In the genomic region with DNA sequence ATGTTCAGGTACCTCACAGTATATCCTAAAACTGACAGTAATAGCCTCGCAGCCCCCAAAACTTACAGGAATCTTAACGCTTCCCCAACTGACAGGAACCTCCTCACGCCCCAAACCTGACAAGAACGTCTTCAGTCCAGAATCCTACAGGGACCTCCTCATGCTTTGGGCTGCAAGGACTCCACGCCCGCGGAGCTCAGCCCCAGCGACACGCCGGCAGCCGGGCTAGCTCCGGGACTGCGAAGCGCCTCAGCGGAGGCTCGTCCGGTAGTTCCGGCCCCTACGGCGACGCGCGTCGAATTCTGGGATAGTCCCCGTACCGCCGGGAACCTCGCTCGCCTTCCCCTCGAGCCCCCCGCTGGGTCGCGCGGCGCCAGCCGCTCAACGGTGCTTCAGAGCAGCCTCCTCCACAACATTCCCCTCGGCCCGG, we compare ENCODE assay signal across 8 cellular contexts. TPM values are rescaled to one million over a fixed set of nuclear protein-coding genes. Genes with fewer than 3 reads are reported as not detected.
DNase-seq lines count a peak whose midpoint lies in the region; ATAC-seq and TF ChIP-seq lines count a peak whose summit lies in the region.

No MANE protein-coding gene starts in this region.

- H3K9me3 ChIP-seq in HUES6 (ENCODE audit: control insufficient read depth, insufficient read depth, low read depth, low read length) (peaks cover 3% of the 10 kb centered on the region; the same call in 1 of the 2 replicates), mucosa of rectum (ENCODE audit: control insufficient read depth in 2 of 2, low read length in 2 of 2) (no peaks in the 10 kb centered on the region), thoracic aorta (no peaks in the 10 kb centered on the region)

- DNase-seq in G401 (ENCODE audit: low spot score), result peak; percentile 45
- peak; percentile 56 for DNase-seq in activated CD4-positive, CD25-positive, alpha-beta regulatory T cell treated with anti-CD3 and anti-CD28 coated beads, Interleukin-2, amount 50 U/mL, for 72 hours
- peak; percentile 42 for DNase-seq in epithelial cell of esophagus (ENCODE audit: low read depth)
- DNase-seq in thoracic aorta (ENCODE audit: low spot score), result no peak
- no peak for DNase-seq in epidermal melanocyte (ENCODE audit: insufficient read length, low spot score)

- H3K36me3 ChIP-seq in HUES6 (ENCODE audit: control insufficient read depth, insufficient read depth, low read length) (peaks cover 21% of the 10 kb centered on the region), mucosa of rectum (ENCODE audit: control insufficient read depth in 2 of 2, insufficient read depth in 2 of 2, low read length in 2 of 2) (peaks cover 2 to 11% of the 10 kb centered on the region in 2 donors), thoracic aorta (no peaks in the 10 kb centered on the region)

- TF ChIP-seq CTCF in epithelial cell of esophagus (IDR thresholded peaks at IDR 0.05; ENCODE audit: insufficient read depth, low read depth, low read length, missing control alignments) (no peak), thoracic aorta (IDR thresholded peaks at IDR 0.05) (no peak)

- peak overlapping the region; percentile 94 for H3K9ac ChIP-seq in HUES6 (ENCODE audit: low read length)
- peak overlapping the region; percentile 79 to 85 for H3K9ac ChIP-seq in mucosa of rectum (ENCODE audit: low read depth in 1 of 2, low read length in 2 of 2)

- peak overlapping the region; percentile 94 for H3K27ac ChIP-seq in HUES6 (ENCODE audit: low read depth, low read length)
- H3K27ac ChIP-seq in mucosa of rectum (ENCODE audit: low read depth in 2 of 2, low read length in 2 of 2), result peak overlapping the region; percentile 91 to 93
- H3K27ac ChIP-seq in thoracic aorta, result peak overlapping the region; percentile 94 to 97

- in situ Hi-C loops in G401 (cut with HindIII; ENCODE audit: low sequenced_read_pairs), result no loop called here

- H3K4me1 ChIP-seq in HUES6 (ENCODE audit: control insufficient read depth, insufficient read depth, low read length) (peaks cover 14% of the 10 kb centered on the region), mucosa of rectum (ENCODE audit: control insufficient read depth in 2 of 2, insufficient read depth in 2 of 2, low read length in 2 of 2) (peaks cover 0 to 5% of the 10 kb centered on the region in 2 donors), thoracic aorta (ENCODE audit: control insufficient read depth in 1 of 2, low read depth in 2 of 2) (no peaks in the 10 kb centered on the region)

- H3K4me3 ChIP-seq in HUES6 (ENCODE audit: low read depth, low read length), result peak overlapping the region; percentile 86
- peak overlapping the region; percentile 70 for H3K4me3 ChIP-seq in epithelial cell of esophagus (ENCODE audit: low read length)
- H3K4me3 ChIP-seq in mucosa of rectum (ENCODE audit: low read length in 2 of 2), result peak overlapping the region; percentile 77 to 87
- peak overlapping the region; percentile 89 for H3K4me3 ChIP-seq in thoracic aorta

- H3K27me3 ChIP-seq in HUES6 (ENCODE audit: control insufficient read depth, insufficient read depth, low read length) (no peaks in the 10 kb centered on the region), mucosa of rectum (ENCODE audit: control insufficient read depth in 2 of 2, insufficient read depth in 2 of 2, low read length in 2 of 2) (no peaks in the 10 kb centered on the region), thoracic aorta (replicated peaks; ENCODE audit: insufficient read depth) (no peaks in the 10 kb centered on the region)

- peak; percentile 14 for ATAC-seq in GM21367 (IDR thresholded peaks at IDR 0.05; ENCODE audit: unreplicated experiment)
- ATAC-seq in thoracic aorta (ENCODE audit: insufficient number of reproducible peaks, low FRiP score, low read depth), result no peak

RNA-seq across cellular contexts. Expression of gene PHF8, which starts 0.6 kb away (rescaled TPM):
- 8.7 and 17.0 TPM in 2 replicates for total RNA-seq in G401 (2014; rRNA removed; shearing (Covaris generic))
- 10 to 100 TPM; 32.9 to 55.4 TPM for total RNA-seq in thoracic aorta

Comparison
In these comparisons a context has a peak if more than half of its experiments do, and no peak if none do; other contexts are left out.
1. DNase-seq: peak in G401 (single experiment), activated CD4-positive, CD25-positive, alpha-beta regulatory T cell treated with anti-CD3 and anti-CD28 coated beads, Interleukin-2, amount 50 U/mL, for 72 hours (single experiment) and epithelial cell of esophagus (single experiment); none in thoracic aorta (single experiment) and epidermal melanocyte (single experiment).
2. Peak in every context shown above with its lines, with median percentiles within 50 percentile points of each other: H3K27ac ChIP-seq and H3K4me3 ChIP-seq.